In genomic region chr15:72797834-72798233, GRCh38 we compare ENCODE assay signal across 13 cellular contexts. TPM values are rescaled to one million over a fixed set of nuclear protein-coding genes. Genes with fewer than 3 reads are reported as not detected.
A peak's percentile ranks its signal among the peaks of the same experiment; 100 is the strongest.
DNase-seq lines count a peak whose midpoint lies in the region; ATAC-seq and TF ChIP-seq lines count a peak whose summit lies in the region.
"Had no signal": no experiment of that assay in that cellular context is flagged by ENCODE, and none has a peak within 500 bp of the region (broad histone marks: within the 10 kb centered on the region; RNA-seq: fewer than 3 reads in every experiment).

No MANE protein-coding gene starts in this region.

- H3K27ac ChIP-seq in CD4-positive, alpha-beta T cell (ENCODE audit: low read depth, low read length): no peak overlapping the region

- H3K4me3 Mint-ChIP-seq in T-helper 1 cell treated with Interleukin-12 subunit alpha and Interleukin-12 subunit beta and Interleukin-4 antibody, amounts not matched to agents 30 μg/mL and 1 μg/mL, for 36 hours: peak overlapping the region; percentile 45
- peak overlapping the region; percentile 70 for H3K4me3 Mint-ChIP-seq in CD4-positive, alpha-beta T cell
- H3K4me3 Mint-ChIP-seq in WTC11: peak overlapping the region; percentile 78
- H3K4me3 Mint-ChIP-seq in naive thymus-derived CD8-positive, alpha-beta T cell: peak overlapping the region in 9 of 10 donors; percentile 43 to 90 (median 68)

- no peak for TF ChIP-seq CTCF in CD4-positive, alpha-beta T cell (IDR thresholded peaks at IDR 0.05)
- no peak for TF ChIP-seq CTCF in WTC11 (IDR thresholded peaks at IDR 0.05)

- CTCF ChIA-PET in CD4-positive, alpha-beta T cell (lab: Charles Lee): no interaction called here
- CTCF ChIA-PET in WTC11 (lab: Charles Lee): interaction anchor here (0.6 to 1.4 kb wide), 7 partner anchors 35 to 475 kb away, joined by 3 to 5 read pairs (median 3); no protein-coding TSS in a partner anchor

- DNase-seq in T-helper 1 cell (no peak), WTC11 (ENCODE audit: low spot score) (no peak), NCI-H2171 (lab: John Stamatoyannopoulos, UW) (no peak)
- DNase-seq in CD4-positive, alpha-beta T cell: no peak
- no peak for DNase-seq in naive thymus-derived CD8-positive, alpha-beta T cell
- DNase-seq: DMS 273 treated with DMSO at 0.1 percent for 48 hours; effector CD4-positive, alpha-beta T cell; NCI-H146; PC-3 had no signal

- H3K27me3 Mint-ChIP-seq in T-helper 1 cell treated with Interleukin-12 subunit alpha and Interleukin-12 subunit beta and Interleukin-4 antibody, amounts not matched to agents 30 μg/mL and 1 μg/mL, for 36 hours (ENCODE audit: low read depth): peaks cover 48% of the 10 kb centered on the region
- peaks cover 58% of the 10 kb centered on the region for H3K27me3 Mint-ChIP-seq in CD4-positive, alpha-beta T cell
- H3K27me3 Mint-ChIP-seq in WTC11 (ENCODE audit: low read depth): peaks cover 17% of the 10 kb centered on the region
- H3K27me3 Mint-ChIP-seq in naive thymus-derived CD8-positive, alpha-beta T cell: peaks cover 36 to 75% (median 46%) of the 10 kb centered on the region in 5 donors

- intact Hi-C loops in CD4-positive, alpha-beta T cell (cut with DNase I, micrococcal nuclease): loop anchor here (2.0 to 5.0 kb wide), 3 partner anchors 283 to 899 kb away; no protein-coding TSS in a partner anchor

- no peak overlapping the region for H3K27ac Mint-ChIP-seq in T-helper 1 cell treated with Interleukin-12 subunit alpha and Interleukin-12 subunit beta and Interleukin-4 antibody, amounts not matched to agents 30 μg/mL and 1 μg/mL, for 36 hours
- no peak overlapping the region for H3K27ac Mint-ChIP-seq in CD4-positive, alpha-beta T cell
- no peak overlapping the region for H3K27ac Mint-ChIP-seq in WTC11
- peak overlapping the region in 1 of 10 donors; percentile 14 for H3K27ac Mint-ChIP-seq in naive thymus-derived CD8-positive, alpha-beta T cell

- peaks cover 7% of the 10 kb centered on the region for H3K4me1 Mint-ChIP-seq in T-helper 1 cell treated with Interleukin-12 subunit alpha and Interleukin-12 subunit beta and Interleukin-4 antibody, amounts not matched to agents 30 μg/mL and 1 μg/mL, for 36 hours (ENCODE audit: low read depth)
- peaks cover 10% of the 10 kb centered on the region for H3K4me1 Mint-ChIP-seq in CD4-positive, alpha-beta T cell (ENCODE audit: low read depth)
- peaks cover 7% of the 10 kb centered on the region for H3K4me1 Mint-ChIP-seq in WTC11
- peaks cover 3 to 9% (median 6%) of the 10 kb centered on the region in 4 donors for H3K4me1 Mint-ChIP-seq in naive thymus-derived CD8-positive, alpha-beta T cell

- no peak for ATAC-seq in CD4-positive, alpha-beta T cell (ENCODE audit: poor library complexity)
- ATAC-seq in WTC11: no peak
- ATAC-seq in naive thymus-derived CD8-positive, alpha-beta T cell: no peak
- no peak for ATAC-seq in GM21529 (IDR thresholded peaks at IDR 0.05; ENCODE audit: unreplicated experiment)
- ATAC-seq in GM18861 (IDR thresholded peaks at IDR 0.05; ENCODE audit: unreplicated experiment): no peak

- no peaks in the 10 kb centered on the region for H3K9me3 ChIP-seq in CD4-positive, alpha-beta T cell (ENCODE audit: control insufficient read depth, low read length)
- H3K9me3 ChIP-seq: HAP-1 had no signal

- H3K9me3 Mint-ChIP-seq in T-helper 1 cell treated with Interleukin-12 subunit alpha and Interleukin-12 subunit beta and Interleukin-4 antibody, amounts not matched to agents 30 μg/mL and 1 μg/mL, for 36 hours: no peaks in the 10 kb centered on the region
- no peaks in the 10 kb centered on the region for H3K9me3 Mint-ChIP-seq in CD4-positive, alpha-beta T cell
- no peaks in the 10 kb centered on the region for H3K9me3 Mint-ChIP-seq in WTC11
- H3K9me3 Mint-ChIP-seq in naive thymus-derived CD8-positive, alpha-beta T cell: no peaks in the 10 kb centered on the region

- no peaks in the 10 kb centered on the region for H3K36me3 Mint-ChIP-seq in T-helper 1 cell treated with Interleukin-12 subunit alpha and Interleukin-12 subunit beta and Interleukin-4 antibody, amounts not matched to agents 30 μg/mL and 1 μg/mL, for 36 hours (ENCODE audit: low read depth)
- H3K36me3 Mint-ChIP-seq in CD4-positive, alpha-beta T cell (ENCODE audit: low read depth): no peaks in the 10 kb centered on the region
- no peaks in the 10 kb centered on the region for H3K36me3 Mint-ChIP-seq in WTC11
- peaks cover 0 to 2% (median 0%) of the 10 kb centered on the region in 3 donors for H3K36me3 Mint-ChIP-seq in naive thymus-derived CD8-positive, alpha-beta T cell

- POLR2A ChIA-PET in CD4-positive, alpha-beta T cell (lab: Charles Lee): interaction anchor here (0.6 kb wide), 1 partner anchor 18 kb away, joined by 3 read pairs; no protein-coding TSS in a partner anchor
- POLR2A ChIA-PET in WTC11 (lab: Charles Lee): no interaction called here
- POLR2A ChIA-PET in naive thymus-derived CD8-positive, alpha-beta T cell (lab: Charles Lee): interaction anchor here (0.6 kb wide), 1 partner anchor 15 kb away, joined by 3 read pairs; no protein-coding TSS in a partner anchor

- H3K27me3 ChIP-seq in CD4-positive, alpha-beta T cell (ENCODE audit: control insufficient read depth, insufficient read depth, low read length): peaks cover 6% of the 10 kb centered on the region

TF ChIP-seq in WTC11, 78 proteins besides CTCF, POLR2A, EP300 and RAD21 (continues in another document):
- TF ChIP-seq, protein P1, sequence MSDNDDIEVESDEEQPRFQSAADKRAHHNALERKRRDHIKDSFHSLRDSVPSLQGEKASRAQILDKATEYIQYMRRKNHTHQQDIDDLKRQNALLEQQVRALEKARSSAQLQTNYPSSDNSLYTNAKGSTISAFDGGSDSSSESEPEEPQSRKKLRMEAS (CRISPR knock-in tag; IDR thresholded peaks at IDR 0.05): no peak
- TF ChIP-seq ZSCAN18 (CRISPR knock-in tag; IDR thresholded peaks at IDR 0.05) (no peak), TEAD4 (CRISPR knock-in tag; IDR thresholded peaks at IDR 0.05) (no peak), AFF4 (CRISPR knock-in tag; IDR thresholded peaks at IDR 0.05; ENCODE audit: borderline replicate concordance) (no peak), ZNF232 (CRISPR knock-in tag; IDR thresholded peaks at IDR 0.05) (no peak)
- TF ChIP-seq, protein P2, sequence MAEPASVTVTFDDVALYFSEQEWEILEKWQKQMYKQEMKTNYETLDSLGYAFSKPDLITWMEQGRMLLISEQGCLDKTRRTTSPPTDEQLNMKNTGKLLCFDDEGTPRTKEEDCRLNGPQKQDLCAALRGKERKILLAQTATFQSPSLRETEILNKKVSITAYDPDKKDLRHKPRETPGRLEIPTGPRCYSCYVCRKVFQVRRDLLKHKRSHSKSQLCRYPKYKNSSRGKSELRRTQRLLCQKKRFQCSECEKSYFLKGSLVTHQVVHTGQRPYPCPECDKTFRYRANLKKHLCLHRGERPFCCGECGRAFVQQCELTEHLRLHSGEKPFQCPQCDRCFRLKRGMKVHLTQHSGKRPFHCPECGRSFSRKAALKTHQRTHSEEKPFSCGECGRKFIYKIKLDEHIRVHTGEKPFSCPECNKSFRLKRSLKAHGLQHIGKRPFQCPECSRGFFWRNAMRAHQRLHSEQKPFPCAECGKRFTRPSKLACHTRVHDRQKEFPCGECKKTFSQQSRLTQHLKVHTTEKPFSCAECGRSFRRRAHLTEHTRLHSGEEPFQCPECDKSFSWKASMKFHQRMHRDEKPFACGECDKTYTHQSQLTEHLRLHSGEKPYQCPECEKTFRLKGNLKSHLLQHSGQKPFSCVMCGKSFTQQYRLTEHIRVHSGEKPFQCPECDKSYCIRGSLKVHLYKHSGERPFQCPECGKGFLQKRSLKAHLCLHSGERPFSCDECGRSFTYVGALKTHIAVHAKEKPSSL (CRISPR knock-in tag; conservative IDR thresholded peaks at IDR 0.05): no peak

RNA-seq across cellular contexts. Expression of gene ADPGK, which starts 14.3 kb away (rescaled TPM):
- 10 to 100 TPM; 88.8 to 92.5 TPM for total RNA-seq in CD4-positive, alpha-beta T cell
- 30.8 to 37.9 TPM (median 34.1 TPM) in 3 replicates for total RNA-seq in WTC11 (2021)
- 100 to 1,000 TPM; 101 to 110 TPM for total RNA-seq in naive thymus-derived CD8-positive, alpha-beta T cell
- 10 to 100 TPM; 70.7 to 74.7 (median 73.8) TPM for polyA plus RNA-seq in naive thymus-derived CD8-positive, alpha-beta T cell
